8 cellular contexts compared by ENCODE assay signal in genomic region chr4:22440999-22441398, GRCh38.
"Had no signal": no experiment of that assay in that cellular context is flagged by ENCODE, and none has a peak within 500 bp of the region (broad histone marks: within the 10 kb centered on the region; RNA-seq: fewer than 3 reads in every experiment).

No MANE protein-coding gene starts in this region.

- H3K36me3 Mint-ChIP-seq: IgD-negative memory B cell had no signal

- DNase-seq: GM23248, GOT3, H7, HFFc6 had no signal

- H2AFZ ChIP-seq: GM23248 had no signal

- H3K27me3 Mint-ChIP-seq: IgD-negative memory B cell had no signal

- H3K9me3 Mint-ChIP-seq: HFFc6, IgD-negative memory B cell had no signal

- H3K9ac ChIP-seq: GM23248 had no signal

- FAIRE-seq: HTR-8/SVneo had no signal

- H3K9me3 ChIP-seq: HAP-1 had no signal

- ATAC-seq: HCT116 had no signal

- H3K4me3 ChIP-seq: GM23248, HAP-1 had no signal

- H3K4me3 Mint-ChIP-seq: HFFc6 had no signal

- H3K4me1 ChIP-seq: HAP-1 had no signal

- H3K4me1 Mint-ChIP-seq: IgD-negative memory B cell had no signal

- H3K27ac ChIP-seq: GM23248 had no signal

- H3K27ac Mint-ChIP-seq: HFFc6, IgD-negative memory B cell had no signal
